ENCODE assay signal across 10 cellular contexts in genomic region chr5:133565993-133566392, GRCh38. TPM values are rescaled to one million over a fixed set of nuclear protein-coding genes. Genes with fewer than 3 reads are reported as not detected.
DNase-seq lines count a peak whose midpoint lies in the region; TF ChIP-seq lines count a peak whose summit lies in the region.
"Had no signal": no experiment of that assay in that cellular context is flagged by ENCODE, and none has a peak within 500 bp of the region (broad histone marks: within the 10 kb centered on the region; RNA-seq: fewer than 3 reads in every experiment).

No MANE protein-coding gene starts in this region.

- no peaks in the 10 kb centered on the region for H3K4me1 Mint-ChIP-seq in neural crest cell

- no TSS peak for BruUV-seq in mammary epithelial cell (replicated peaks; lab: Mats Ljungman, UMichigan)

- no peaks in the 10 kb centered on the region for H3K79me2 ChIP-seq in mammary epithelial cell (ENCODE audit: insufficient read depth, low read length)

- intact Hi-C loops in mammary epithelial cell (cut with micrococcal nuclease), result loop anchor here (2.0 to 5.0 kb wide), 2 partner anchors 45 to 319 kb away; no protein-coding TSS in a partner anchor

- H3K4me2 ChIP-seq in mammary epithelial cell (ENCODE audit: insufficient read depth, low read depth, low read length), result no peak overlapping the region

- no peaks in the 10 kb centered on the region for H3K36me3 ChIP-seq in mammary epithelial cell (ENCODE audit: insufficient read depth, low read length)

- in situ Hi-C loops in mammary epithelial cell (cut with MboI; ENCODE audit: low sequenced_read_pairs in 2 of 2), result no loop called here

- no peak overlapping the region for H3K27ac Mint-ChIP-seq in neural crest cell (ENCODE audit: unreplicated experiment)
- H3K27ac Mint-ChIP-seq: naive B cell had no signal

- H3K4me1 ChIP-seq in mammary epithelial cell (ENCODE audit: insufficient read depth, low read length), result no peaks in the 10 kb centered on the region

- CTCF ChIA-PET in mammary epithelial cell (lab: Charles Lee; ENCODE audit: low non-redundant PET), result no interaction called here

- DNase-seq in SIG-M5 treated with dmso at 0.1 percent for 504 hours (lab: John Stamatoyannopoulos, UW; ENCODE audit: unreplicated experiment), result peak; percentile 42
- no peak for DNase-seq in SIG-M5 (lab: John Stamatoyannopoulos, UW)
- peak; percentile 28 for DNase-seq in NB4 (ENCODE audit: low read depth)
- peak; percentile 30 for DNase-seq in mammary epithelial cell
- peak; percentile 60 for DNase-seq in neural crest cell (ENCODE audit: low read depth, low spot score)
- no peak for DNase-seq in NCI-H1092 treated with DMSO at 0.1 percent for 48 hours (lab: John Stamatoyannopoulos, UW)
- DNase-seq in Ammon's horn (ENCODE audit: low spot score), result no peak
- no peak for DNase-seq in GDM1 (lab: John Stamatoyannopoulos, UW)
- DNase-seq: naive B cell, NCI-H748 treated with DMSO at 0.1 percent for 48 hours had no signal

- peaks cover 2% of the 10 kb centered on the region for H3K27me3 ChIP-seq in mammary epithelial cell (ENCODE audit: insufficient read depth, low read length)

- H3K27me3 Mint-ChIP-seq in neural crest cell (ENCODE audit: low read depth), result peaks cover 64% of the 10 kb centered on the region

- dilution Hi-C loops in mammary epithelial cell (cut with HindIII; ENCODE audit: low sequenced_read_pairs), result no loop called here

- H2AFZ ChIP-seq in mammary epithelial cell (ENCODE audit: low read depth, low read length), result no peak overlapping the region

- no peaks in the 10 kb centered on the region for H4K20me1 ChIP-seq in mammary epithelial cell (ENCODE audit: insufficient read depth, low read length)

- H3K9me3 Mint-ChIP-seq in neural crest cell, result peaks cover 3% of the 10 kb centered on the region
- H3K9me3 Mint-ChIP-seq: naive B cell had no signal

- no peak overlapping the region for H3K9ac ChIP-seq in mammary epithelial cell (ENCODE audit: insufficient read depth, low read length)

- H3K27ac ChIP-seq in mammary epithelial cell (ENCODE audit: insufficient read depth, low read depth, low read length), result no peak overlapping the region

- H3K36me3 Mint-ChIP-seq in neural crest cell (ENCODE audit: low read depth), result no peaks in the 10 kb centered on the region

- H3K4me3 ChIP-seq in NB4 (ENCODE audit: low read depth, low read length) (no peak overlapping the region), mammary epithelial cell (replicated peaks in 1 of 3; ENCODE audit: insufficient read depth in 1 of 3, low read depth in 2 of 3, low read length in 3 of 3) (no peak overlapping the region)

- no peaks in the 10 kb centered on the region for H3K9me3 ChIP-seq in mammary epithelial cell (replicated peaks; ENCODE audit: insufficient read depth, low read length)

- no peak for TF ChIP-seq CTCF in NB4 (IDR thresholded peaks at IDR 0.05; ENCODE audit: low read depth, low read length)
- no peak for TF ChIP-seq CTCF in mammary epithelial cell (conservative IDR thresholded peaks at IDR 0.05 in 1 of 2, IDR thresholded peaks at IDR 0.05 in 1 of 2; ENCODE audit: extremely low read depth in 1 of 2, insufficient read depth in 1 of 2, low read depth in 1 of 2, low read length in 2 of 2)
- no peak for TF ChIP-seq CTCF in neural crest cell (conservative IDR thresholded peaks at IDR 0.05)

- 44% methylated on average over 3 of the region's 3 CpGs for WGBS in mammary epithelial cell (ENCODE audit: low coverage, missing lambda C conversion rate)

- H3K4me3 Mint-ChIP-seq in neural crest cell, result no peak overlapping the region
- H3K4me3 Mint-ChIP-seq: naive B cell had no signal

- TF ChIP-seq POLR2A in NB4 (IDR thresholded peaks at IDR 0.05; ENCODE audit: extremely low read depth, insufficient read length), result no peak

RNA-seq across cellular contexts. Expression of gene FSTL4, which starts 46.3 kb away (rescaled TPM):
- total RNA-seq in mammary epithelial cell (1 to 10 TPM; 1.1 to 3.7 TPM), neural crest cell (1.6 and 2.0 TPM in 2 replicates)
- 1.4 TPM for polyA plus RNA-seq in mammary epithelial cell
- polyA minus RNA-seq in mammary epithelial cell, result not detected

Comparison
In these comparisons a context has a peak if more than half of its experiments do, and no peak if none do; other contexts are left out.
1. DNase-seq: peak in SIG-M5 treated with dmso at 0.1 percent for 504 hours (single experiment), NB4 (single experiment), mammary epithelial cell (single experiment) and neural crest cell (single experiment); none in SIG-M5 (single experiment), NCI-H1092 treated with DMSO at 0.1 percent for 48 hours (single experiment), Ammon's horn (single experiment) and GDM1 (single experiment).